ENCODE assay signal across 13 cellular contexts in the genomic region with DNA sequence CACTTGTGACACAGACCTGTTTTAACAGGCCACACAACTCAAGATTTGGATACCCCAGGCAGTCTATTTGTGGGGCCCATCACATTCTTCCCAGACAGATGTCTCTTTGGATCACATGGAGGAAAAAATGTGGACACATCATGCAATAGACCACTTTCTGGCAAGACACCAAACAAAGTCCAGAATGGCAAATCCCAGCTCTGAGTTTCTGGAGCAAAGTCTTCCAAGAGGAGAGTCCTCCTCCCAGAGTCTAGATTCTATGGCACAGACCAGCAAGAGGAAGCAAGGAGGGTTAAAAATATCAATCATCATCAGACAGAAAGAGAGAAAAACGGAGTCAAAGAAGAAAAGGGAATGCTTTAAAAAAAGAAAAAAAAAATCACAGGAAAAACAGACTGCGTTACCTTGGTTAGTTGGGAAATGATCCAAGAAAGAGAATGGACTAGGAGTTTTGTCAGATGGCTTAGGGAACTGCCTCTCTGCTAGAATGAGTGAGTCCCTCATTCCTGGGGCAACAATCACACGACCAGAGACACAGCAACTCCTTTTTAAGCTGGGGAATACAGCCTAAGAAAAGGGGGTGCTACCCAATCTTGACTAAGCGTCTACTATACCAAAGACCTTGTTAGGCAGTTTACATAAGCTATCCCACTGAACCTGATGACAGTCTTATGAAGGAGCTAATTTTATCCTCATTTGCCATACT.
DNase-seq lines count a peak whose midpoint lies in the region; ATAC-seq and TF ChIP-seq lines count a peak whose summit lies in the region.
"Had no signal": no experiment of that assay in that cellular context is flagged by ENCODE, and none has a peak within 500 bp of the region (broad histone marks: within the 10 kb centered on the region; RNA-seq: fewer than 3 reads in every experiment).

No MANE protein-coding gene starts in this region.

- no peaks in the 10 kb centered on the region for H3K79me1 ChIP-seq in H9 (ENCODE audit: insufficient read depth, low read depth, low read length, poor library complexity, severe bottlenecking)

- H3K4me2 ChIP-seq in H9 (ENCODE audit: insufficient read depth, insufficient read length, low read length) = no peak overlapping the region

- no peaks in the 10 kb centered on the region for H3K9me3 Mint-ChIP-seq in H9
- H3K9me3 Mint-ChIP-seq in glutamatergic neuron (ENCODE audit: unreplicated experiment) = no peaks in the 10 kb centered on the region
- H3K9me3 Mint-ChIP-seq: activated T-helper 2 cell treated with anti-CD3 and anti-CD28 coated beads, Interferon-gamma antibody, Interleukin-2, Interleukin-4, amounts not matched to agents 10 μg/mL and 5 μg/mL and 100 μg/mL, durations not matched to agents 14 hours and 24 hours and 36 hours; IgD-negative memory B cell; memory B cell had no signal

- no peak overlapping the region for H4K8ac ChIP-seq in H9 (replicated peaks; ENCODE audit: insufficient read length, low read depth, low read length)

- no peak for ATAC-seq in GM18873 (IDR thresholded peaks at IDR 0.05; ENCODE audit: low FRiP score, unreplicated experiment)
- ATAC-seq: stimulated activated naive CD8-positive, alpha-beta T cell treated with anti-CD3 and anti-CD28 coated beads, Interleukin-15, amount 100 ng/mL, for 72 hours had no signal

- H2BK15ac ChIP-seq in H9 (ENCODE audit: low read depth, low read length) = no peak overlapping the region

- H3K4me1 ChIP-seq in H9 (ENCODE audit: insufficient read depth, low read length) = peaks cover 2% of the 10 kb centered on the region; the same call in 1 of the 2 replicates
- peaks cover 36% of the 10 kb centered on the region for H3K4me1 ChIP-seq in adipocyte (ENCODE audit: control insufficient read depth, insufficient read depth, low read length)

- no peak overlapping the region for H3K23ac ChIP-seq in H9 (ENCODE audit: insufficient read length, low read depth, low read length)

- H2BK20ac ChIP-seq in H9 (ENCODE audit: low read depth, low read length, poor library complexity, severe bottlenecking) = no peak overlapping the region

- DNase-seq in AG08395 (ENCODE audit: low spot score) = peak; percentile 19
- DNase-seq in H9 = no peak
- DNase-seq in adipocyte (ENCODE audit: low read depth) = peak; percentile 43
- no peak for DNase-seq in glutamatergic neuron
- no peak for DNase-seq in H4 (ENCODE audit: low spot score)
- no peak for DNase-seq in DMS53 treated with DMSO at 0.1 percent for 48 hours (lab: John Stamatoyannopoulos, UW; ENCODE audit: unreplicated experiment)
- DNase-seq in NCI-H526 treated with DMSO at 0.1 percent for 48 hours (lab: John Stamatoyannopoulos, UW) = no peak
- DNase-seq: stimulated activated naive CD8-positive, alpha-beta T cell treated with anti-CD3 and anti-CD28 coated beads, Interleukin-15, amount 100 ng/mL, for 72 hours had no signal

- no peaks in the 10 kb centered on the region for H3K36me3 ChIP-seq in adipocyte (ENCODE audit: control insufficient read depth, insufficient read depth, low read length, severe bottlenecking)

- H3K14ac ChIP-seq in H9 (ENCODE audit: insufficient read depth, low read length) = no peak overlapping the region

- no peak overlapping the region for H2BK120ac ChIP-seq in H9 (ENCODE audit: low read depth, low read length, poor library complexity, severe bottlenecking)

- no peak overlapping the region for H2BK5ac ChIP-seq in H9 (ENCODE audit: insufficient read length, low read length)

- no peak overlapping the region for H3K27ac ChIP-seq in H9 (ENCODE audit: insufficient read length, low read depth, low read length)
- H3K27ac ChIP-seq: RWPE1 had no signal

- no peak overlapping the region for H4K91ac ChIP-seq in H9 (ENCODE audit: insufficient read length, low read depth, low read length)

- H3K4me1 Mint-ChIP-seq in H9 = peaks cover 17 to 31% of the 10 kb centered on the region in 2 experiments
- peaks cover 9% of the 10 kb centered on the region for H3K4me1 Mint-ChIP-seq in glutamatergic neuron (ENCODE audit: low read depth, unreplicated experiment)

- no peak overlapping the region for H3T11ph ChIP-seq in H9 (ENCODE audit: low read length)

- H4K5ac ChIP-seq in H9 (ENCODE audit: insufficient read length, low read depth, low read length) = no peak overlapping the region

- H3K27me3 Mint-ChIP-seq in H9 (ENCODE audit: low read depth) (no peaks in the 10 kb centered on the region), glutamatergic neuron (ENCODE audit: unreplicated experiment) (no peaks in the 10 kb centered on the region)
- H3K27me3 Mint-ChIP-seq: IgD-negative memory B cell; memory B cell; stimulated activated naive CD8-positive, alpha-beta T cell treated with anti-CD3 and anti-CD28 coated beads, Interleukin-15, amount 100 ng/mL, for 72 hours had no signal

- H3K56ac ChIP-seq in H9 (ENCODE audit: insufficient read length, low read depth, low read length) = no peak overlapping the region

- H3K4me3 Mint-ChIP-seq in H9 (no peak overlapping the region), glutamatergic neuron (ENCODE audit: unreplicated experiment) (peak overlapping the region; percentile 48)
- H3K4me3 Mint-ChIP-seq: IgD-negative memory B cell; memory B cell; stimulated activated naive CD8-positive, alpha-beta T cell treated with anti-CD3 and anti-CD28 coated beads, Interleukin-15, amount 100 ng/mL, for 72 hours had no signal

- WGBS in H9 (ENCODE audit: extremely low coverage, insufficient read length, low lambda C conversion rate) = no CpG with 5 or more reads among the region's 4 CpGs

- no peak overlapping the region for H2AFZ ChIP-seq in H9 (ENCODE audit: low read length)

- H3K27me3 ChIP-seq in H9 (ENCODE audit: insufficient read depth, low read length) (no peaks in the 10 kb centered on the region), adipocyte (replicated peaks; ENCODE audit: control insufficient read depth, insufficient read depth, low read length) (no peaks in the 10 kb centered on the region)

- no peak overlapping the region for H3K4ac ChIP-seq in H9 (ENCODE audit: low read depth, low read length)

- H3K9me3 ChIP-seq in H9 (ENCODE audit: control insufficient read depth, low read depth, low read length) (no peaks in the 10 kb centered on the region), adipocyte (ENCODE audit: control insufficient read depth, low read length) (no peaks in the 10 kb centered on the region)

- no peak overlapping the region for H3K18ac ChIP-seq in H9 (ENCODE audit: insufficient read length, low read depth, low read length)

- H3K79me2 ChIP-seq in H9 (ENCODE audit: insufficient read depth, low read length) = no peaks in the 10 kb centered on the region

- H2BK12ac ChIP-seq in H9 (ENCODE audit: insufficient read length, low read depth, low read length) = no peak overlapping the region

- H3K9ac ChIP-seq in H9 (ENCODE audit: extremely low read depth, insufficient read length, low read length) = no peak overlapping the region
- no peak overlapping the region for H3K9ac ChIP-seq in adipocyte (ENCODE audit: low read length)

- H3K4me3 ChIP-seq in adipocyte (ENCODE audit: low read length) = no peak overlapping the region

- H3K23me2 ChIP-seq in H9 (ENCODE audit: insufficient read length, low read depth, low read length, poor library complexity, severe bottlenecking) = no peaks in the 10 kb centered on the region

- H3K36me3 Mint-ChIP-seq in H9 (ENCODE audit: insufficient read depth in 1 of 3, low read depth in 3 of 3) = no peaks in the 10 kb centered on the region; a peak in 1 of 7 replicates
- H3K36me3 Mint-ChIP-seq in glutamatergic neuron (ENCODE audit: unreplicated experiment) = no peaks in the 10 kb centered on the region

- H4K20me1 ChIP-seq in H9 (ENCODE audit: control insufficient read depth, insufficient read depth, insufficient read length) = no peaks in the 10 kb centered on the region

- H3K27ac Mint-ChIP-seq in H9 (peak overlapping the region in 2 of 3 experiments; percentile 13 to 74; a peak in 3 of 7 replicates), glutamatergic neuron (ENCODE audit: unreplicated experiment) (peak overlapping the region; percentile 92)
- H3K27ac Mint-ChIP-seq: activated T-helper 2 cell treated with anti-CD3 and anti-CD28 coated beads, Interferon-gamma antibody, Interleukin-2, Interleukin-4, amounts not matched to agents 10 μg/mL and 5 μg/mL and 100 μg/mL, durations not matched to agents 14 hours and 24 hours and 36 hours; IgD-negative memory B cell; memory B cell had no signal

- TF ChIP-seq CTCF in H9 (conservative IDR thresholded peaks at IDR 0.05) (no peak), glutamatergic neuron (IDR thresholded peaks at IDR 0.05; ENCODE audit: partially characterized antibody, unreplicated experiment) (no peak)

- H2AK5ac ChIP-seq in H9 (ENCODE audit: insufficient read length, low read length) = no peak overlapping the region

Comparison
In these comparisons a context has a peak if more than half of its experiments do, and no peak if none do; other contexts are left out.
1. DNase-seq: peak in AG08395 (single experiment) and adipocyte (single experiment); none in H9 (single experiment), glutamatergic neuron (single experiment), H4 (single experiment), DMS53 treated with DMSO at 0.1 percent for 48 hours (single experiment) and NCI-H526 treated with DMSO at 0.1 percent for 48 hours (single experiment).